In genomic region chr6:73901311-73901710, GRCh38 we compare ENCODE assay signal across 27 cellular contexts.
"Had no signal": no experiment of that assay in that cellular context is flagged by ENCODE, and none has a peak within 500 bp of the region (broad histone marks: within the 10 kb centered on the region; RNA-seq: fewer than 3 reads in every experiment).

No MANE protein-coding gene starts in this region.

- H3K27ac ChIP-seq: stomach, suprapubic skin, testis, thoracic aorta, thyroid gland, tibial artery, tibial nerve, transverse colon, upper lobe of left lung, upper lobe of right lung, vagina had no signal

- H3K4me1 ChIP-seq: stomach, suprapubic skin, testis, thyroid gland, tibial artery, tibial nerve, transverse colon, upper lobe of left lung, upper lobe of right lung, vagina had no signal

- H3K36me3 ChIP-seq: stomach, suprapubic skin, thoracic aorta, thyroid gland, tibial artery, tibial nerve, transverse colon, upper lobe of left lung, upper lobe of right lung, uterus, vagina had no signal

- H3K27me3 Mint-ChIP-seq: type B pancreatic cell had no signal

- H3K36me3 Mint-ChIP-seq: stimulated activated effector memory CD8-positive, alpha-beta T cell treated with anti-CD3 and anti-CD28 coated beads, Interleukin-12 subunit alpha, Interleukin-12 subunit beta, amount 100 ng/mL, for 72 hours; stimulated activated memory B cell treated with anti-CD40 and anti-IgM and Interleukin-4, amounts not matched to agents 10 μg/mL and 1 μg/mL and 100 μg/mL, for 72 hours; type B pancreatic cell had no signal

- H3K27ac Mint-ChIP-seq: stimulated activated effector memory CD8-positive, alpha-beta T cell treated with anti-CD3 and anti-CD28 coated beads, Interleukin-12 subunit alpha, Interleukin-12 subunit beta, amount 100 ng/mL, for 72 hours; stimulated activated memory B cell treated with anti-CD40 and anti-IgM and Interleukin-4, amounts not matched to agents 10 μg/mL and 1 μg/mL and 100 μg/mL, for 72 hours; stimulated activated naive B cell treated with anti-CD40 and anti-IgM and Interleukin-4, amounts not matched to agents 10 μg/mL and 1 μg/mL and 100 μg/mL, for 72 hours; stimulated activated naive CD8-positive, alpha-beta T cell treated with anti-CD3 and anti-CD28 coated beads, Interleukin-15, amount 100 ng/mL, for 72 hours; stimulated activated naive CD8-positive, alpha-beta T cell treated with anti-CD3 and anti-CD28 coated beads, Interleukin-15, Interleukin-2, amounts not matched to agents 100 ng/mL and 50 ng/mL, for 24 hours; type B pancreatic cell had no signal

- DNase-seq: stimulated activated CD4-positive, alpha-beta T cell treated with anti-CD3 and anti-CD28 coated beads, Interleukin-2, amount 100 ng/mL, for 48 hours; stimulated activated CD4-positive, alpha-beta T cell treated with anti-CD3 and anti-CD28 coated beads, Interleukin-4, amount 100 ng/mL, for 1 hour; stimulated activated CD4-positive, alpha-beta T cell treated with anti-CD3 and anti-CD28 coated beads, Interleukin-4, amount 100 ng/mL, for 24 hours; stimulated activated CD4-positive, alpha-beta T cell treated with anti-CD3 and anti-CD28 coated beads, Interleukin-4, amount 100 ng/mL, for 4 hours; stimulated activated CD8-positive, alpha-beta memory T cell treated with anti-CD3 and anti-CD28 coated beads, Interleukin-4, amount 100 ng/mL, for 48 hours; stimulated activated naive B cell treated with anti-CD40 and anti-IgM and Interleukin-4, amounts not matched to agents 10 μg/mL and 1 μg/mL and 100 μg/mL, for 72 hours; stimulated activated naive CD4-positive, alpha-beta T cell; stimulated activated naive CD4-positive, alpha-beta T cell treated with Interleukin-2 at 50 U/mL for 16 hours; stimulated activated naive CD8-positive, alpha-beta T cell treated with anti-CD3 and anti-CD28 coated beads, Interleukin-15, amount 100 ng/mL, for 72 hours; stimulated activated naive CD8-positive, alpha-beta T cell treated with anti-CD3 and anti-CD28 coated beads, Interleukin-15, Interleukin-2, amounts not matched to agents 100 U/mL and 50 U/mL, for 24 hours; stomach; substantia nigra; testis; thyroid gland; tibial artery; transverse colon; upper lobe of left lung; upper lobe of right lung; uterus had no signal

- H3K4me3 ChIP-seq: stomach, suprapubic skin, testis, thoracic aorta, thyroid gland, tibial artery, tibial nerve, transverse colon, upper lobe of left lung, upper lobe of right lung, uterus, vagina had no signal

- H3K4me1 Mint-ChIP-seq: stimulated activated effector memory CD8-positive, alpha-beta T cell treated with anti-CD3 and anti-CD28 coated beads, Interleukin-12 subunit alpha, Interleukin-12 subunit beta, amount 100 ng/mL, for 72 hours; stimulated activated memory B cell treated with anti-CD40 and anti-IgM and Interleukin-4, amounts not matched to agents 10 μg/mL and 1 μg/mL and 100 μg/mL, for 72 hours; stimulated activated naive B cell treated with anti-CD40 and anti-IgM and Interleukin-4, amounts not matched to agents 10 μg/mL and 1 μg/mL and 100 μg/mL, for 72 hours; stimulated activated naive CD8-positive, alpha-beta T cell treated with anti-CD3 and anti-CD28 coated beads, Interleukin-15, amount 100 ng/mL, for 72 hours had no signal

- H3K27me3 ChIP-seq: stomach, suprapubic skin, testis, thyroid gland, tibial artery, tibial nerve, transverse colon, upper lobe of left lung, upper lobe of right lung, uterus, vagina had no signal

- H3K4me3 Mint-ChIP-seq: stimulated activated effector memory CD8-positive, alpha-beta T cell treated with anti-CD3 and anti-CD28 coated beads, Interleukin-12 subunit alpha, Interleukin-12 subunit beta, amount 100 ng/mL, for 72 hours; stimulated activated memory B cell treated with anti-CD40 and anti-IgM and Interleukin-4, amounts not matched to agents 10 μg/mL and 1 μg/mL and 100 μg/mL, for 72 hours; stimulated activated naive B cell treated with anti-CD40 and anti-IgM and Interleukin-4, amounts not matched to agents 10 μg/mL and 1 μg/mL and 100 μg/mL, for 72 hours; stimulated activated naive CD8-positive, alpha-beta T cell treated with anti-CD3 and anti-CD28 coated beads, Interleukin-15, amount 100 ng/mL, for 72 hours; stimulated activated naive CD8-positive, alpha-beta T cell treated with anti-CD3 and anti-CD28 coated beads, Interleukin-15, Interleukin-2, amounts not matched to agents 100 ng/mL and 50 ng/mL, for 24 hours; type B pancreatic cell had no signal

- H3K9me3 ChIP-seq: suprapubic skin, testis, thyroid gland, upper lobe of right lung had no signal

- H3K9me3 Mint-ChIP-seq: stimulated activated naive CD8-positive, alpha-beta T cell treated with anti-CD3 and anti-CD28 coated beads, Interleukin-15, Interleukin-2, amounts not matched to agents 100 ng/mL and 50 ng/mL, for 24 hours had no signal

- ATAC-seq: stimulated activated memory B cell treated with anti-CD40 and anti-IgM and Interleukin-4, amounts not matched to agents 10 μg/mL and 1 μg/mL and 100 μg/mL, for 72 hours; stimulated activated naive B cell treated with anti-CD40 and anti-IgM and Interleukin-4, amounts not matched to agents 10 μg/mL and 1 μg/mL and 100 μg/mL, for 72 hours; stimulated activated naive CD8-positive, alpha-beta T cell treated with anti-CD3 and anti-CD28 coated beads, Interleukin-15, amount 100 ng/mL, for 72 hours; stimulated activated naive CD8-positive, alpha-beta T cell treated with anti-CD3 and anti-CD28 coated beads, Interleukin-15, Interleukin-2, amounts not matched to agents 100 U/mL and 50 U/mL, for 24 hours had no signal
